25 cellular contexts compared by ENCODE assay signal in the genomic region with DNA sequence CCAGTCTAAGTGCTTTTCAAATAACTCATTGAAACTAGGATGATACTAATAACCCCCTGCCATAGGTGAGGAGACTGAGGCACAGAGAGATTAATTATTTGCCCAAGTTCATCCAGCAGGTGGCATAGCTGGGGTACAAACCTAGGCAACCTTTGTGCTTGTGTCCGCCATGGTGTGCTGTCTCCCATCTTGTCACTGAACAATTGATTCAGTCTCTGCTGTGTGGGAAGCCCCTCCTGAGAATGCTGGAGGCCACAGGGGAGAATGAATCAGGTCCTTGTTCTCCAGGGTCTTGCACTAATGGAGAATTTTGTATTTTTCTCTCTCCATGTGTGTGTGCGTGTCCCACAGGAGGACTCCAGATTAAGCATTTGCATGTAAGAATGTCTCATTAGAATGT. TPM values are rescaled to one million over a fixed set of nuclear protein-coding genes. Genes with fewer than 3 reads are reported as not detected.
DNase-seq lines count a peak whose midpoint lies in the region; ATAC-seq and TF ChIP-seq lines count a peak whose summit lies in the region.
"Had no signal": no experiment of that assay in that cellular context is flagged by ENCODE, and none has a peak within 500 bp of the region (broad histone marks: within the 10 kb centered on the region; RNA-seq: fewer than 3 reads in every experiment).

No MANE protein-coding gene starts in this region.

- H2BK120ac ChIP-seq in neuronal stem cell (ENCODE audit: low read depth, low read length), result no peak overlapping the region

- H3K9me2 ChIP-seq in Loucy (replicated peaks; ENCODE audit: low read depth, low read length), result no peaks in the 10 kb centered on the region

- no peaks in the 10 kb centered on the region for H3K36me3 Mint-ChIP-seq in activated CD4-positive, alpha-beta T cell treated with anti-CD3 and anti-CD28 coated beads, Interleukin-2, amount 10 ng/mL, durations not matched to agents 24 days and 14 days (ENCODE audit: low read depth)
- H3K36me3 Mint-ChIP-seq: activated CD4-positive, alpha-beta memory T cell treated with anti-CD3 and anti-CD28 coated beads for 36 hours; activated naive CD8-positive, alpha-beta T cell treated with anti-CD3 and anti-CD28 coated beads for 36 hours; naive B cell had no signal

- H3K9me3 ChIP-seq in Loucy (ENCODE audit: insufficient read depth, low read depth, low read length), result no peaks in the 10 kb centered on the region
- H3K9me3 ChIP-seq in neuronal stem cell (replicated peaks in 1 of 2; ENCODE audit: control insufficient read depth in 2 of 2, insufficient read depth in 1 of 2, low read depth in 1 of 2, low read length in 2 of 2), result peaks cover 0 to 2% of the 10 kb centered on the region in 2 donors
- H3K9me3 ChIP-seq: thoracic aorta had no signal

- intact Hi-C loops in activated CD4-positive, alpha-beta T cell treated with anti-CD3 and anti-CD28 coated beads, Interleukin-2, amount 10 ng/mL, durations not matched to agents 24 days and 14 days (cut with micrococcal nuclease), result no loop called here

- H4K8ac ChIP-seq in neuronal stem cell (ENCODE audit: low read depth, low read length), result no peak overlapping the region

- H4K91ac ChIP-seq in neuronal stem cell (ENCODE audit: low read depth, low read length, poor library complexity), result no peak overlapping the region

- in situ Hi-C loops in brain microvascular endothelial cell (cut with HindIII; ENCODE audit: low pct_ligation_motif_present, low sequenced_read_pairs), result no loop called here

- no peak overlapping the region for H3K27ac Mint-ChIP-seq in activated CD4-positive, alpha-beta T cell treated with anti-CD3 and anti-CD28 coated beads, Interleukin-2, amount 10 ng/mL, durations not matched to agents 24 days and 14 days
- H3K27ac Mint-ChIP-seq: activated CD4-positive, alpha-beta memory T cell treated with anti-CD3 and anti-CD28 coated beads for 36 hours; activated naive CD8-positive, alpha-beta T cell treated with anti-CD3 and anti-CD28 coated beads for 36 hours; CD4-positive, alpha-beta memory T cell; naive B cell; stimulated activated naive CD8-positive, alpha-beta T cell treated with anti-CD3 and anti-CD28 coated beads, Interleukin-15, Interleukin-2, amounts not matched to agents 100 ng/mL and 50 ng/mL, for 24 hours; T-helper 1 cell treated with Interleukin-12 subunit alpha and Interleukin-12 subunit beta and Interleukin-4 antibody, amounts not matched to agents 30 μg/mL and 1 μg/mL, for 36 hours had no signal

- no peaks in the 10 kb centered on the region for H3K4me1 ChIP-seq in Loucy (ENCODE audit: insufficient read depth, low read length, poor library complexity, severe bottlenecking)
- H3K4me1 ChIP-seq in neuronal stem cell (ENCODE audit: control insufficient read depth in 2 of 2, insufficient read depth in 1 of 2, low read depth in 1 of 2, low read length in 2 of 2), result peaks cover 0 to 6% of the 10 kb centered on the region in 2 donors

- DNase-seq in activated CD4-positive, alpha-beta T cell treated with anti-CD3 and anti-CD28 coated beads, Interleukin-2, amount 10 ng/mL, durations not matched to agents 24 days and 14 days, result peak; percentile 42
- no peak for DNase-seq in activated CD4-positive, alpha-beta T cell treated with anti-CD3 and anti-CD28 coated beads, Interleukin-2, amount 50 U/mL, for 1 hour
- DNase-seq in brain microvascular endothelial cell, result no peak
- no peak for DNase-seq in neuronal stem cell (ENCODE audit: low spot score)
- DNase-seq in NCI-H1417 (lab: John Stamatoyannopoulos, UW), result no peak
- DNase-seq in CD1c-positive myeloid dendritic cell (ENCODE audit: extremely low spot score), result no peak
- DNase-seq: 8988T; activated CD4-positive, alpha-beta memory T cell treated with anti-CD3 and anti-CD28 coated beads for 36 hours; activated naive CD8-positive, alpha-beta T cell treated with anti-CD3 and anti-CD28 coated beads for 36 hours; activated T-cell treated with anti-CD3 and anti-CD28 coated beads for 4 hours; aorta; CD4-positive, alpha-beta memory T cell; DMS 273 treated with DMSO at 0.1 percent for 48 hours; left ventricle myocardium superior; naive B cell; NCI-H1105; NCI-H1930; NCI-H526 had no signal

- no peaks in the 10 kb centered on the region for H3K79me2 ChIP-seq in Loucy (ENCODE audit: insufficient read depth, low read length)

- H3K36me3 ChIP-seq in Loucy (ENCODE audit: insufficient read depth, low read length), result no peaks in the 10 kb centered on the region
- no peaks in the 10 kb centered on the region for H3K36me3 ChIP-seq in brain microvascular endothelial cell (replicated peaks)
- no peaks in the 10 kb centered on the region for H3K36me3 ChIP-seq in neuronal stem cell (replicated peaks in 1 of 2; ENCODE audit: control insufficient read depth in 2 of 2, insufficient read depth in 2 of 2, low read length in 2 of 2)
- H3K36me3 ChIP-seq: thoracic aorta had no signal

- WGBS in neuronal stem cell (ENCODE audit: extremely low coverage in 2 of 2, insufficient read length in 2 of 2, insufficient replicate concordance in 1 of 2), 2 donors, result no CpG with 5 or more reads among the region's 2 CpGs

- H3K4me2 ChIP-seq in Loucy (ENCODE audit: low read depth, low read length, poor library complexity, severe bottlenecking) (no peak overlapping the region), neuronal stem cell (ENCODE audit: insufficient read depth, low read length, poor library complexity, severe bottlenecking) (no peak overlapping the region)

- no peak overlapping the region for H3K18ac ChIP-seq in neuronal stem cell (ENCODE audit: low read length)

- no peaks in the 10 kb centered on the region for H3K79me1 ChIP-seq in neuronal stem cell (ENCODE audit: low read depth, low read length)

- no peaks in the 10 kb centered on the region for H3K27me3 ChIP-seq in Loucy (ENCODE audit: insufficient read depth, low read length, poor library complexity, severe bottlenecking)
- no peaks in the 10 kb centered on the region for H3K27me3 ChIP-seq in brain microvascular endothelial cell (replicated peaks)
- H3K27me3 ChIP-seq in neuronal stem cell (ENCODE audit: control insufficient read depth in 3 of 3, insufficient read depth in 3 of 3, low read depth in 1 of 3, low read length in 3 of 3), result peaks cover 0 to 1% (median 0%) of the 10 kb centered on the region in 3 experiments

- H2AK5ac ChIP-seq in neuronal stem cell (ENCODE audit: low read depth, low read length), result no peak overlapping the region

- H4K20me1 ChIP-seq in Loucy (ENCODE audit: insufficient read depth, low read length, poor library complexity, severe bottlenecking), result no peaks in the 10 kb centered on the region

- H3K9ac ChIP-seq in Loucy (ENCODE audit: low read depth, low read length, poor library complexity, severe bottlenecking) (no peak overlapping the region), neuronal stem cell (ENCODE audit: low read depth, low read length, poor library complexity) (no peak overlapping the region)

- no peaks in the 10 kb centered on the region for H3K4me1 Mint-ChIP-seq in activated CD4-positive, alpha-beta T cell treated with anti-CD3 and anti-CD28 coated beads, Interleukin-2, amount 10 ng/mL, durations not matched to agents 24 days and 14 days
- H3K4me1 Mint-ChIP-seq: central memory CD8-positive, alpha-beta T cell had no signal

- peak; percentile 44 for TF ChIP-seq CTCF in Loucy (conservative IDR thresholded peaks at IDR 0.05; ENCODE audit: low read length)
- peak; percentile 22 for TF ChIP-seq CTCF in brain microvascular endothelial cell (IDR thresholded peaks at IDR 0.05; ENCODE audit: low read depth, low read length, missing control alignments)

- H2AFZ ChIP-seq in Loucy (ENCODE audit: low read length), result peak overlapping the region; percentile 46; the same call in 1 of the 2 replicates
- peak overlapping the region; percentile 68 for H2AFZ ChIP-seq in neuronal stem cell (ENCODE audit: low read length)

- H2BK15ac ChIP-seq in neuronal stem cell (ENCODE audit: low read length), result no peak overlapping the region

- H2BK12ac ChIP-seq in neuronal stem cell (ENCODE audit: low read length), result no peak overlapping the region

- no peaks in the 10 kb centered on the region for H3K27me3 Mint-ChIP-seq in activated CD4-positive, alpha-beta T cell treated with anti-CD3 and anti-CD28 coated beads, Interleukin-2, amount 10 ng/mL, durations not matched to agents 24 days and 14 days
- H3K27me3 Mint-ChIP-seq: activated CD4-positive, alpha-beta memory T cell treated with anti-CD3 and anti-CD28 coated beads for 36 hours; activated naive CD8-positive, alpha-beta T cell treated with anti-CD3 and anti-CD28 coated beads for 36 hours; CD4-positive, alpha-beta memory T cell; central memory CD8-positive, alpha-beta T cell; naive B cell; stimulated activated naive CD8-positive, alpha-beta T cell treated with anti-CD3 and anti-CD28 coated beads, Interleukin-15, Interleukin-2, amounts not matched to agents 100 ng/mL and 50 ng/mL, for 24 hours had no signal

- no peak for ATAC-seq in HG03442 (IDR thresholded peaks at IDR 0.05; ENCODE audit: unreplicated experiment)

- H3K4ac ChIP-seq in neuronal stem cell (ENCODE audit: low read length), result no peak overlapping the region

- no peak overlapping the region for H3K14ac ChIP-seq in neuronal stem cell (ENCODE audit: low read length)

- no peak overlapping the region for H3K4me3 ChIP-seq in Loucy (ENCODE audit: low read length, poor library complexity, severe bottlenecking)
- no peak overlapping the region for H3K4me3 ChIP-seq in brain microvascular endothelial cell (ENCODE audit: low read depth, low read length)
- no peak overlapping the region for H3K4me3 ChIP-seq in neuronal stem cell (ENCODE audit: low read length in 2 of 2)
- H3K4me3 ChIP-seq: thoracic aorta had no signal

- no peaks in the 10 kb centered on the region for H3F3A ChIP-seq in Loucy (ENCODE audit: low read depth)

- no peaks in the 10 kb centered on the region for H3K9me3 Mint-ChIP-seq in activated CD4-positive, alpha-beta T cell treated with anti-CD3 and anti-CD28 coated beads, Interleukin-2, amount 10 ng/mL, durations not matched to agents 24 days and 14 days
- H3K9me3 Mint-ChIP-seq: activated CD4-positive, alpha-beta memory T cell treated with anti-CD3 and anti-CD28 coated beads for 36 hours; activated naive CD8-positive, alpha-beta T cell treated with anti-CD3 and anti-CD28 coated beads for 36 hours; CD4-positive, alpha-beta memory T cell; central memory CD8-positive, alpha-beta T cell; naive B cell; stimulated activated naive CD8-positive, alpha-beta T cell treated with anti-CD3 and anti-CD28 coated beads, Interleukin-15, Interleukin-2, amounts not matched to agents 100 ng/mL and 50 ng/mL, for 24 hours; T-helper 1 cell treated with Interleukin-12 subunit alpha and Interleukin-12 subunit beta and Interleukin-4 antibody, amounts not matched to agents 30 μg/mL and 1 μg/mL, for 36 hours had no signal

- H3K27ac ChIP-seq in brain microvascular endothelial cell (no peak overlapping the region), neuronal stem cell (replicated peaks; ENCODE audit: low read length) (no peak overlapping the region)
- H3K27ac ChIP-seq: HL-60 had no signal

- H3K23ac ChIP-seq in neuronal stem cell (ENCODE audit: low read depth, low read length, poor library complexity), result no peak overlapping the region

- H2BK5ac ChIP-seq in neuronal stem cell (ENCODE audit: low read length), result no peak overlapping the region

- no peak overlapping the region for H3K4me3 Mint-ChIP-seq in activated CD4-positive, alpha-beta T cell treated with anti-CD3 and anti-CD28 coated beads, Interleukin-2, amount 10 ng/mL, durations not matched to agents 24 days and 14 days
- H3K4me3 Mint-ChIP-seq: activated CD4-positive, alpha-beta memory T cell treated with anti-CD3 and anti-CD28 coated beads for 36 hours; activated naive CD8-positive, alpha-beta T cell treated with anti-CD3 and anti-CD28 coated beads for 36 hours; CD4-positive, alpha-beta memory T cell; central memory CD8-positive, alpha-beta T cell; naive B cell; stimulated activated naive CD8-positive, alpha-beta T cell treated with anti-CD3 and anti-CD28 coated beads, Interleukin-15, Interleukin-2, amounts not matched to agents 100 ng/mL and 50 ng/mL, for 24 hours; T-helper 1 cell treated with Interleukin-12 subunit alpha and Interleukin-12 subunit beta and Interleukin-4 antibody, amounts not matched to agents 30 μg/mL and 1 μg/mL, for 36 hours had no signal

RNA-seq across cellular contexts. Expression of a gene that starts 15.8 kb away (rescaled TPM):
- 0.02 and 0.05 TPM in 2 replicates for total RNA-seq in activated CD4-positive, alpha-beta T cell treated with anti-CD3 and anti-CD28 coated beads, Interleukin-2, amount 10 ng/mL, durations not matched to agents 24 days and 14 days
- 0.01 TPM for polyA plus RNA-seq in neuronal stem cell (2013, experiment 1 of 2)
- polyA plus RNA-seq in neuronal stem cell (2013, experiment 2 of 2), result 0.03 TPM
